In the genomic region with DNA sequence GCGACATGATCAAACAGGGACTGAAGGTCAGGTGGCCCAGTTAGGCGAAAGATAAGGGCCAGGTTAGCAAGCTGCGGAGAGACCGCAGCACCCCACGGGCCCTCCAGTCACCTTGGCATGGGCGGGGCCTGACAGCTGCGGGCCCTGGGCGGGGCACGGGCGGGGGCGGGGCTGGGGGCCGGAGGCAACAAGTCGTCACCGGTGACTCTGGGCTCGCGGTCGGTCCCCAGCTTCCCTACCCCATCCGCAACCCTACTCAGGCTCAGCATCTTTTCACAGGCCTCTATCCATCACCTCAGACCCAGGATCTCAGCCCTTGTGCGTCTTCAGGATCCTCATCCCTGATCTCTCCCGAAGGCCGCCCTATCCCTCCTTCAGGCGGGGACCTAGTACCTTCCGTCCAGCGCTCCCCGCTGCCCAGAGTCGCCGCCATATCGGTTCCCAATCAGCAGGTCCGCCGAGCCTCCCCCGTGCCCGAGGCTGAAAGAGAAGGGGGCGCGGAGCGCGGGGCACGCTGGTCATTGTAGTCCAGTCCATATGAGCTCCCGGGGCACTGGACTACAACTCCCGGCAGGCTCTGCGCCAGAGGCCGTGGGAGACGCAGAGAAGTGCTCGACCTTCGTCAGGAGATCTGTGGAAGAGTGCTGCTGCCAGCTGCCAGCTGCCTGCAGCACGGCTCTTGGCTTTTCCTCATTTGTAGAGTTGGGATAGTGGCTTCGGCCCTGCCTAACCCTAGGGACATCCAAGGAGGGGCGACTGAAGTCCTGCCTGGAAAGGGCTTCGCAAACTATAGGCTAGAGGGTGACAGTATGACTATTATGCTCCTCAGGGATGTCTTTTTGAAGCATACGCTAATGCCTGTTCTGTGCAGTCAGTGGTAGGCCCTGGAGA, we compare ENCODE assay signal across 8 cellular contexts. TPM values are rescaled to one million over a fixed set of nuclear protein-coding genes. Genes with fewer than 3 reads are reported as not detected.
DNase-seq lines count a peak whose midpoint lies in the region; ATAC-seq and TF ChIP-seq lines count a peak whose summit lies in the region.

A gene (minus strand): TSS at position 513 of the 891 bp plus-strand sequence. CDS start 80 bp downstream, at position 433.

- DNase-seq in NCI-H187 treated with DMSO at 0.1 percent for 48 hours (lab: John Stamatoyannopoulos, UW) (peak; percentile 52), T-helper 17 cell (peak; percentile 80 to 89 (median 86)), left ventricle myocardium superior (peak; percentile 98), prostate gland (ENCODE audit: low spot score) (peak; percentile 93), uterus (peak; percentile 94 to 95)

- TF ChIP-seq CTCF in prostate gland (IDR thresholded peaks at IDR 0.05) (peak in 1 of 4 experiments; percentile 21), uterus (IDR thresholded peaks at IDR 0.05) (peak in 2 of 4 experiments; percentile 17 to 34)

- no peaks in the 10 kb centered on the region for H3K27me3 Mint-ChIP-seq in T-helper 17 cell

- intact Hi-C loops in left ventricle myocardium superior (cut with micrococcal nuclease) (loop anchor here (5.0 kb wide), 1 partner anchor 73 kb away; no protein-coding TSS in a partner anchor), prostate gland (cut with DNase I) (no loop called here), uterus (cut with DNase I; ENCODE audit: low total_unique reads) (no loop called here)

- H3K27ac ChIP-seq in angular gyrus (ENCODE audit: low read depth, low read length): peak within 1 kb of the TSS; percentile 96
- H3K27ac ChIP-seq in prostate gland: peak within 1 kb of the TSS; percentile 95 to 98
- peak within 1 kb of the TSS; percentile 94 to 98 for H3K27ac ChIP-seq in uterus

- no peaks in the 10 kb centered on the region for H3K27me3 ChIP-seq in prostate gland (replicated peaks; ENCODE audit: insufficient read depth)
- no peaks in the 10 kb centered on the region for H3K27me3 ChIP-seq in uterus

- peaks cover 42% of the 10 kb centered on the region for H3K4me1 Mint-ChIP-seq in T-helper 17 cell

- H3K4me1 ChIP-seq in prostate gland (replicated peaks): peaks cover 4% of the 10 kb centered on the region
- no peaks in the 10 kb centered on the region for H3K4me1 ChIP-seq in uterus

- WGBS in prostate gland: 3% methylated on average over 48 of the region's 49 CpGs

- H3K36me3 Mint-ChIP-seq in T-helper 17 cell (ENCODE audit: low read depth): peaks cover 5% of the 10 kb centered on the region

- H3K27ac Mint-ChIP-seq in T-helper 17 cell: peak within 1 kb of the TSS; percentile 99

- no peaks in the 10 kb centered on the region for H3K36me3 ChIP-seq in prostate gland
- H3K36me3 ChIP-seq in uterus: no peaks in the 10 kb centered on the region

- peak within 1 kb of the TSS; percentile 98 for H3K4me3 Mint-ChIP-seq in T-helper 17 cell

- no peaks in the 10 kb centered on the region for H3K9me3 ChIP-seq in T-helper 17 cell (ENCODE audit: control insufficient read depth, low read length, poor library complexity, severe bottlenecking)
- H3K9me3 ChIP-seq in prostate gland: no peaks in the 10 kb centered on the region
- H3K9me3 ChIP-seq in uterus: no peaks in the 10 kb centered on the region

- ATAC-seq in GM18498 (IDR thresholded peaks at IDR 0.05; ENCODE audit: unreplicated experiment) (peak; percentile 92), HG02885 (IDR thresholded peaks at IDR 0.05; ENCODE audit: poor library complexity, unreplicated experiment) (peak; percentile 95), T-helper 17 cell (peak; percentile 89), left ventricle myocardium superior (peak; percentile 99)

- TF ChIP-seq POLR2A in prostate gland (IDR thresholded peaks at IDR 0.05): peak; percentile 48
- peak in 1 of 2 donors; percentile 38 for TF ChIP-seq POLR2A in uterus (IDR thresholded peaks at IDR 0.05)

- H3K4me3 ChIP-seq in prostate gland (peak within 1 kb of the TSS; percentile 77 to 78), uterus (peak within 1 kb of the TSS; percentile 87 to 92)

RNA-seq across cellular contexts. Expression of the gene that starts here (rescaled TPM):
- 1 to 10 TPM; 4.0 to 8.7 TPM for total RNA-seq in T-helper 17 cell
- total RNA-seq in left ventricle myocardium superior: 10.5 TPM
- total RNA-seq in prostate gland: 10 to 100 TPM in 1 of 2 donors, 1 to 10 TPM in 1; 7.3 to 11.5 TPM
- 10 to 100 TPM in 2 of 4 donors, 1 to 10 TPM in 2; 3.1 to 21.6 (median 12.6) TPM for total RNA-seq in uterus

Comparison
In these comparisons a context has a peak if more than half of its experiments do, and no peak if none do; other contexts are left out.
1. Peak in every context shown above with its lines: DNase-seq, ATAC-seq, H3K4me3 ChIP-seq and H3K27ac ChIP-seq.